8 cellular contexts compared by ENCODE assay signal in the genomic region with DNA sequence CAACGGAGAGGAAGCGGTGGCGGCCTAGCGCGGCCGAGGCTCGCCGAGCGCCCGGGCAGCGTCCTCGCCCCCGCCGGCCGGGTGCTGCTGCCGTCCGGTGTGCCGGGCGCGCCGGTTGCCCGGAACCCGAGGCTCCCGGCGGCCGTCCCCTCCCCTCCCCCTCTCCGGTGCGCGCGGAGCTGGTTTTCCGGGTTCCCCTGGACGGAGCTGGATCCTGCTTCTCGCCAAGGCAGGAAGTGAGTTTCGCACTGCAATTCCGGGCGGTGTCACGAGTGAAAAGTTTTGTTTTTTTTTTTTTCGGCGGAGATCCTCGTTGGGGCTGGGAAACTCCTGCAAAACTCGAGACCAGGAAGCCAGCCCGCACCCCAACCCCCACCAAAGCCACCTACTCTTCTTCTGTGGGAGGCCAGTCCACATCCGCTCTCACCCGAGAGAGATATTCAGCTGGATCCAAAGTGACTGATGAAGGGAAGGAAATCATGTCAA.
DNase-seq lines count a peak whose midpoint lies in the region; ATAC-seq and TF ChIP-seq lines count a peak whose summit lies in the region.

ERBIN (plus strand) TSS at position 300 of the 486 bp plus-strand sequence. CDS start 66,144 bp downstream, outside the sequence.

- peak within 1 kb of the TSS; percentile 98 for H3K9ac ChIP-seq in OCI-LY3 (ENCODE audit: low read length)
- peak within 1 kb of the TSS; percentile 95 to 100 for H3K9ac ChIP-seq in mucosa of rectum (ENCODE audit: low read depth in 1 of 2, low read length in 2 of 2)

- H3K4me2 ChIP-seq in OCI-LY3 (ENCODE audit: low read length), result peak within 1 kb of the TSS; percentile 83

- H3K36me3 ChIP-seq in OCI-LY3 (replicated peaks; ENCODE audit: low read depth, low read length), result peaks cover 11% of the 10 kb centered on the region
- no peaks in the 10 kb centered on the region for H3K36me3 ChIP-seq in mucosa of rectum (ENCODE audit: control insufficient read depth in 2 of 2, insufficient read depth in 2 of 2, low read length in 2 of 2)

- peak within 1 kb of the TSS; percentile 29; the same call in 1 of the 2 replicates for H2AFZ ChIP-seq in OCI-LY3 (ENCODE audit: low read depth, low read length)

- peak; percentile 80 for DNase-seq in AG08396 (ENCODE audit: low spot score)
- DNase-seq in activated T-cell treated with anti-CD3 and anti-CD28 coated beads for 48 hours (ENCODE audit: low read depth), result peak; percentile 47
- no peak for DNase-seq in epithelial cell of prostate (ENCODE audit: low read depth, low spot score)
- peak; percentile 34 to 50 for DNase-seq in stimulated activated CD8-positive, alpha-beta memory T cell treated with anti-CD3 and anti-CD28 coated beads, Interleukin-4, amount 100 ng/mL, for 4 hours (ENCODE audit: low read depth in 2 of 2, low spot score in 1 of 2)

- H3K27me3 ChIP-seq in OCI-LY3 (ENCODE audit: low read depth, low read length) (no peaks in the 10 kb centered on the region), mucosa of rectum (ENCODE audit: control insufficient read depth in 2 of 2, insufficient read depth in 2 of 2, low read length in 2 of 2) (no peaks in the 10 kb centered on the region)

- peak; percentile 12 for ATAC-seq in GM18868 (IDR thresholded peaks at IDR 0.05; ENCODE audit: unreplicated experiment)
- ATAC-seq in HG03139 (IDR thresholded peaks at IDR 0.05; ENCODE audit: unreplicated experiment), result peak; percentile 24

- H3K79me2 ChIP-seq in OCI-LY3 (ENCODE audit: low read length), result peaks cover 57% of the 10 kb centered on the region

- H3K4me3 ChIP-seq in OCI-LY3 (ENCODE audit: low read length) (peak within 1 kb of the TSS; percentile 96), mucosa of rectum (ENCODE audit: low read length in 2 of 2) (peak within 1 kb of the TSS; percentile 91 to 92)

- H4K20me1 ChIP-seq in OCI-LY3 (ENCODE audit: insufficient read depth, low read length), result peaks cover 35% of the 10 kb centered on the region

- H3K27ac ChIP-seq in OCI-LY3 (ENCODE audit: low read length) (peak within 1 kb of the TSS; percentile 95), epithelial cell of prostate (peak within 1 kb of the TSS; percentile 99), mucosa of rectum (ENCODE audit: low read depth in 2 of 2, low read length in 2 of 2) (peak within 1 kb of the TSS; percentile 99 to 100)

- peaks cover 20% of the 10 kb centered on the region for H3K4me1 ChIP-seq in OCI-LY3 (ENCODE audit: low read length)
- H3K4me1 ChIP-seq in mucosa of rectum (ENCODE audit: control insufficient read depth in 2 of 2, insufficient read depth in 2 of 2, low read length in 2 of 2), result peaks cover 7 to 11% of the 10 kb centered on the region in 2 donors

- TF ChIP-seq CTCF in OCI-LY3 (IDR thresholded peaks at IDR 0.05; ENCODE audit: low read depth, low read length), result no peak

- H3K9me3 ChIP-seq in OCI-LY3 (ENCODE audit: insufficient read depth, low read length) (no peaks in the 10 kb centered on the region), mucosa of rectum (ENCODE audit: control insufficient read depth in 2 of 2, low read length in 2 of 2) (no peaks in the 10 kb centered on the region)
